8 cellular contexts compared by ENCODE assay signal in the genomic region with DNA sequence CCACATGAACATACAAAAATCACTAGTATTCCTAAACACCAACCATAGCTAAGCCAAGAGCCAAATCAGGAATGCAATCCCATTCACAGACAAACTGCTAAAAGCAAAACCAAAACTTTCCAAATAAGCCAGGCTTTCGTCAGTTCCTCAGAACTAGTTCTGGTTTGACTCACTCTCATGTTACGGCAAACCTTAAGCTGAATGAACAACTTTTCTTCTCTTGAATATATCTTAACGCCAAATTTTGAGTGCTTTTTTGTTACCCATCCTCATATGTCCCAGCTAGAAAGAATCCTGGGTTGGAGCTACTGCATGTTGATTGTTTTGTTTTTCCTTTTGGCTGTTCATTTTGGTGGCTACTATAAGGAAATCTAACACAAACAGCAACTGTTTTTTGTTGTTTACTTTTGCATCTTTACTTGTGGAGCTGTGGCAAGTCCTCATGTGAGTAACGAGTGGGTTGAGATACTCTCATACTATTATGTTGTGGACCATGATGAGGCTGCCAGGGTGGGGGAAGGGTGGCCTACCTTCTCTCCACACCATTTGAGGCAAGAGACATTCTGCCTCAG. TPM values are rescaled to one million over a fixed set of nuclear protein-coding genes. Genes with fewer than 3 reads are reported as not detected.
DNase-seq lines count a peak whose midpoint lies in the region; ATAC-seq and TF ChIP-seq lines count a peak whose summit lies in the region.

A gene (plus strand): TSS at position 172 of the 572 bp plus-strand sequence. CDS start 12,016 bp downstream, outside the sequence.

- H3K36me3 Mint-ChIP-seq in CD14-positive monocyte, result no peaks in the 10 kb centered on the region
- H3K36me3 Mint-ChIP-seq in activated naive CD4-positive, alpha-beta T cell treated with anti-CD3 and anti-CD28 coated beads, Interleukin-2, amount 10 ng/mL, durations not matched to agents 7 days and 5 days, result peaks cover 7% of the 10 kb centered on the region

- no peak for DNase-seq in CD14-positive monocyte (ENCODE audit: low spot score)
- DNase-seq in activated naive CD4-positive, alpha-beta T cell treated with anti-CD3 and anti-CD28 coated beads, Interleukin-2, amount 10 ng/mL, durations not matched to agents 7 days and 5 days, result peak; percentile 53
- no peak for DNase-seq in right atrium auricular region (ENCODE audit: low spot score)
- DNase-seq in stimulated activated CD4-positive, alpha-beta T cell treated with anti-CD3 and anti-CD28 coated beads, TNF-alpha, amount 100 ng/mL, for 24 hours (ENCODE audit: low read depth in 3 of 3), result peak in 2 of 3 experiments; percentile 40 to 58
- DNase-seq in DMS153 (lab: John Stamatoyannopoulos, UW), result no peak
- DNase-seq in Kasumi-1 (lab: John Stamatoyannopoulos, UW), result no peak

- H3K9me3 ChIP-seq in right atrium auricular region, result no peaks in the 10 kb centered on the region

- intact Hi-C loops in CD14-positive monocyte (cut with micrococcal nuclease), result loop anchor here (10.0 kb wide), 2 partner anchors 54 to 56 kb away; a partner anchor contains a TSS

- CTCF ChIA-PET in activated naive CD4-positive, alpha-beta T cell treated with anti-CD3 and anti-CD28 coated beads, Interleukin-2, amount 10 ng/mL, durations not matched to agents 7 days and 5 days (lab: Charles Lee), result interaction anchor here (1.0 to 1.9 kb wide), 8 partner anchors 17 to 90 kb away, joined by 3 to 9 read pairs (median 6); a partner anchor contains a TSS

- no peak for TF ChIP-seq CTCF in CD14-positive monocyte (IDR thresholded peaks at IDR 0.05)
- no peak for TF ChIP-seq CTCF in right atrium auricular region (IDR thresholded peaks at IDR 0.05)

- H3K36me3 ChIP-seq in right atrium auricular region, result no peaks in the 10 kb centered on the region

- H3K9me3 Mint-ChIP-seq in CD14-positive monocyte, result peaks cover 0 to 5% (median 0%) of the 10 kb centered on the region in 7 donors
- peaks cover 6% of the 10 kb centered on the region for H3K9me3 Mint-ChIP-seq in activated naive CD4-positive, alpha-beta T cell treated with anti-CD3 and anti-CD28 coated beads, Interleukin-2, amount 10 ng/mL, durations not matched to agents 7 days and 5 days

- peaks cover 59% of the 10 kb centered on the region for H3K4me1 Mint-ChIP-seq in CD14-positive monocyte
- peaks cover 47% of the 10 kb centered on the region for H3K4me1 Mint-ChIP-seq in activated naive CD4-positive, alpha-beta T cell treated with anti-CD3 and anti-CD28 coated beads, Interleukin-2, amount 10 ng/mL, durations not matched to agents 7 days and 5 days

- H3K27ac Mint-ChIP-seq in CD14-positive monocyte, result peak within 1 kb of the TSS; percentile 92 to 96 (median 94)
- peak within 1 kb of the TSS; percentile 95 for H3K27ac Mint-ChIP-seq in activated naive CD4-positive, alpha-beta T cell treated with anti-CD3 and anti-CD28 coated beads, Interleukin-2, amount 10 ng/mL, durations not matched to agents 7 days and 5 days

- peaks cover 0 to 2% (median 0%) of the 10 kb centered on the region in 3 donors for H3K27me3 Mint-ChIP-seq in CD14-positive monocyte (ENCODE audit: low read depth in 3 of 3)
- no peaks in the 10 kb centered on the region for H3K27me3 Mint-ChIP-seq in activated naive CD4-positive, alpha-beta T cell treated with anti-CD3 and anti-CD28 coated beads, Interleukin-2, amount 10 ng/mL, durations not matched to agents 7 days and 5 days

- H3K27me3 ChIP-seq in right atrium auricular region, result no peaks in the 10 kb centered on the region

- H3K4me3 Mint-ChIP-seq in CD14-positive monocyte, result peak within 1 kb of the TSS; percentile 70 to 84
- H3K4me3 Mint-ChIP-seq in activated naive CD4-positive, alpha-beta T cell treated with anti-CD3 and anti-CD28 coated beads, Interleukin-2, amount 10 ng/mL, durations not matched to agents 7 days and 5 days, result peak within 1 kb of the TSS; percentile 72

- H3K4me1 ChIP-seq in right atrium auricular region, result peaks cover 0 to 52% of the 10 kb centered on the region in 2 donors

- peak within 1 kb of the TSS; percentile 72 to 80 for H3K27ac ChIP-seq in right atrium auricular region

- H3K4me3 ChIP-seq in right atrium auricular region, result peak within 1 kb of the TSS; percentile 18 to 38

- peak; percentile 65 for ATAC-seq in GM19438 (IDR thresholded peaks at IDR 0.05; ENCODE audit: low read depth, unreplicated experiment)
- peak; percentile 63 for ATAC-seq in HG03442 (IDR thresholded peaks at IDR 0.05; ENCODE audit: unreplicated experiment)

RNA-seq across cellular contexts. Expression of the gene that starts here (rescaled TPM):
- under 1 TPM; 0.16 to 0.41 TPM for polyA plus RNA-seq in CD14-positive monocyte
- total RNA-seq in right atrium auricular region, result 1 to 10 TPM; 2.2 to 2.9 TPM

Comparison
In these comparisons a context has a peak if more than half of its experiments do, and no peak if none do; other contexts are left out.
1. DNase-seq: peak in activated naive CD4-positive, alpha-beta T cell treated with anti-CD3 and anti-CD28 coated beads, Interleukin-2, amount 10 ng/mL, durations not matched to agents 7 days and 5 days (single experiment) and stimulated activated CD4-positive, alpha-beta T cell treated with anti-CD3 and anti-CD28 coated beads, TNF-alpha, amount 100 ng/mL, for 24 hours (2 of 3); none in CD14-positive monocyte (single experiment), right atrium auricular region (single experiment), DMS153 (single experiment) and Kasumi-1 (0 of 2).